Comparison of ENCODE assay signal across 8 cellular contexts in genomic region chr21:38086580-38086979, GRCh38.
"Had no signal": no experiment of that assay in that cellular context is flagged by ENCODE, and none has a peak within 500 bp of the region (broad histone marks: within the 10 kb centered on the region; RNA-seq: fewer than 3 reads in every experiment).

No MANE protein-coding gene starts in this region.

- FAIRE-seq: G401.6, GM12878, GM12891, GM12892, GM18507, GM19239 had no signal

- ATAC-seq: GM12878 had no signal

- DNase-seq: GDM1, GF-D8 had no signal

- H3K4me3 ChIP-seq: GM12878 had no signal
